Comparison of ENCODE assay signal across 11 cellular contexts in genomic region chr12:119807380-119807779, GRCh38.
"Had no signal": no experiment of that assay in that cellular context is flagged by ENCODE, and none has a peak within 500 bp of the region (broad histone marks: within the 10 kb centered on the region; RNA-seq: fewer than 3 reads in every experiment).

No MANE protein-coding gene starts in this region.

- H3K36me3 ChIP-seq: gastroesophageal sphincter, heart right ventricle had no signal

- DNase-seq: activated CD4-positive, alpha-beta T cell treated with anti-CD3 and anti-CD28 coated beads, Interleukin-2, amount 50 U/mL, for 4 hours; effector CD4-positive, alpha-beta T cell; heart right ventricle; kidney glomerular epithelial cell; mucosa of descending colon; naive B cell; stimulated activated CD4-positive, alpha-beta T cell treated with anti-CD3 and anti-CD28 coated beads, Interleukin-12 subunit alpha, Interleukin-12 subunit beta, amount 100 ng/mL, for 4 hours; stimulated activated CD4-positive, alpha-beta T cell treated with anti-CD3 and anti-CD28 coated beads, Interleukin-1b, Interleukin-23, amount 100 ng/mL, for 48 hours; stimulated activated CD8-positive, alpha-beta memory T cell treated with anti-CD3 and anti-CD28 coated beads, Interleukin-4, amount 100 ng/mL, for 48 hours; stimulated activated naive CD4-positive, alpha-beta T cell had no signal

- H3K4me3 ChIP-seq: gastroesophageal sphincter, heart right ventricle, mucosa of descending colon had no signal

- ATAC-seq: gastroesophageal sphincter, heart right ventricle, mucosa of descending colon had no signal

- H3K27ac ChIP-seq: gastroesophageal sphincter, heart right ventricle had no signal

- H3K9me3 ChIP-seq: gastroesophageal sphincter, mucosa of descending colon had no signal
